11 cellular contexts compared by ENCODE assay signal in the genomic region with DNA sequence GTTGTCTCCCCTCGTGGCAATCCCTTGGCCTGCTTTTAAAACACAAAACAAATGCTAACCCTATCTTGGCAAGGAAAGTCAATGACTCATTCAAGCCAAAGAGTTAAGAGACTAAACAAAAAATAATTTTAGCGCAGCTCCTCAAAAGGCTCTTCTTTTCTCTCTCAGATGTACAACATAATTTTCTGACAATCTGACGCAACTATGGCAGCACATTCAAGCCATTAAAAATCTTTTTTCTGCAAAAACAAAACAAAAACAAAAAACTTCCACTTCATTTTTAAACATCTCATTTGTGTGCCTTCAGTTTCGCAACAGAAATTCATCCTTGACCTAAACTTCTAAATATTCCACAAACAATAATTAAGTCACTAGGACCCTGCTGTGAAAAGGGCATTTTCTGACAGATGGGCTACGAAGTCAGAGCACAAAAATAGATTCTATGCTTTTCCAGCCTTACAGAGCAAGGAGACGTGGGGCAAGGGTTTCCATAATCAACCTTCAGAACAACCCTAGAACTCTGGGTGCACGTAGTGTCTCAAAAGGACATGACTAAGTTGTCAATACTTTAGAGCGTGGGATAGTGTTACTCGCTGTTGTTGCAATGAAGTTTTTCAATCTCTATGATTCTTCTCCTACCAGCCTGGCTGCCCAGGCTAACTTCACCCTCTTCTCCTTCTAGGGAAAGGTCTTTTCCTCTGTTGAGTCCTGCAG.
DNase-seq lines count a peak whose midpoint lies in the region; ATAC-seq, FAIRE-seq and TF ChIP-seq lines count a peak whose summit lies in the region.
"Had no signal": no experiment of that assay in that cellular context is flagged by ENCODE, and none has a peak within 500 bp of the region (broad histone marks: within the 10 kb centered on the region; RNA-seq: fewer than 3 reads in every experiment).

No MANE protein-coding gene starts in this region.

- H3K9me3 ChIP-seq in endodermal cell (ENCODE audit: control insufficient read depth, low read length) (no peaks in the 10 kb centered on the region), BE2C (no peaks in the 10 kb centered on the region)

- TF ChIP-seq CTCF in fibroblast of pulmonary artery (IDR thresholded peaks at IDR 0.05; ENCODE audit: low read length, missing control alignments) (no peak), endodermal cell (conservative IDR thresholded peaks at IDR 0.05) (no peak), BE2C (IDR thresholded peaks at IDR 0.05; ENCODE audit: low read depth, low read length) (no peak)

- no peak overlapping the region for H3K4me3 Mint-ChIP-seq in endodermal cell

- no peak overlapping the region for H3K4me3 ChIP-seq in fibroblast of pulmonary artery (replicated peaks; ENCODE audit: low read depth, low read length)
- no peak overlapping the region for H3K4me3 ChIP-seq in skeletal muscle cell (ENCODE audit: low read depth, low read length)
- H3K4me3 ChIP-seq in endodermal cell (ENCODE audit: low read length) = no peak overlapping the region
- no peak overlapping the region for H3K4me3 ChIP-seq in BE2C (ENCODE audit: low read depth, low read length)

- ATAC-seq in SK-N-SH treated with all-trans-retinoic acid at 6 μM for 48 hours = 0 out of 3 replicates have a peak, but pooled peaks have one; percentile 13
- ATAC-seq in HG03565 (IDR thresholded peaks at IDR 0.05; ENCODE audit: unreplicated experiment) = no peak
- no peak for ATAC-seq in HG02885 (IDR thresholded peaks at IDR 0.05; ENCODE audit: poor library complexity, unreplicated experiment)

- H3K4me1 ChIP-seq in endodermal cell (ENCODE audit: control insufficient read depth, insufficient read depth, low read length) = no peaks in the 10 kb centered on the region
- no peaks in the 10 kb centered on the region for H3K4me1 ChIP-seq in BE2C

- H3K36me3 Mint-ChIP-seq in endodermal cell (ENCODE audit: low read depth) = no peaks in the 10 kb centered on the region

- no peaks in the 10 kb centered on the region for H3K27me3 ChIP-seq in endodermal cell (ENCODE audit: control insufficient read depth, insufficient read depth, low read length, poor library complexity, severe bottlenecking)
- no peaks in the 10 kb centered on the region for H3K27me3 ChIP-seq in BE2C

- no peak overlapping the region for H3K9ac ChIP-seq in endodermal cell (ENCODE audit: extremely low read depth, low read length, poor library complexity, severe bottlenecking)
- H3K9ac ChIP-seq: KMS-11 had no signal

- DNase-seq in GM12892 (ENCODE audit: insufficient read length) (no peak), fibroblast of pulmonary artery (ENCODE audit: low read depth) (peak; percentile 77), skeletal muscle cell (ENCODE audit: low read depth) (peak; percentile 76), endodermal cell (no peak), BE2C (no peak)
- DNase-seq: activated CD4-positive, alpha-beta T cell treated with anti-CD3 and anti-CD28 coated beads for 1 hour; amygdala had no signal

- FAIRE-seq in GM12892 (lab: Jason Lieb, UNC) = peak; percentile 70

- H3K9me3 Mint-ChIP-seq in endodermal cell = no peaks in the 10 kb centered on the region

- TF ChIP-seq POLR2A in GM12892 (IDR thresholded peaks at IDR 0.05; ENCODE audit: low read depth, low read length) = no peak

- H3K4me1 Mint-ChIP-seq in endodermal cell = peaks cover 12% of the 10 kb centered on the region

- WGBS in endodermal cell (ENCODE audit: insufficient coverage in 1 of 2, insufficient read length in 1 of 2), 2 experiments = 90 to 92% methylated on average over 9 of the region's 9 CpGs

- H3K27ac ChIP-seq in endodermal cell (ENCODE audit: low read depth, low read length) = no peak overlapping the region
- H3K27ac ChIP-seq: KMS-11 had no signal

- H3K36me3 ChIP-seq in endodermal cell (ENCODE audit: control insufficient read depth, insufficient read depth, low read length) (no peaks in the 10 kb centered on the region), BE2C (no peaks in the 10 kb centered on the region)

- no peak overlapping the region for H3K27ac Mint-ChIP-seq in endodermal cell

- H3K27me3 Mint-ChIP-seq in endodermal cell (ENCODE audit: insufficient read depth) = no peaks in the 10 kb centered on the region

TF ChIP-seq in SK-N-SH treated with all-trans-retinoic acid at 6 μM for 48 hours, 23 proteins besides CTCF, POLR2A, EP300 and RAD21:
- TF ChIP-seq ZNF70 (CRISPR knock-in tag; IDR thresholded peaks at IDR 0.05) = no peak
- no peak for TF ChIP-seq ZNF8 (CRISPR knock-in tag; IDR thresholded peaks at IDR 0.05)
- no peak for TF ChIP-seq ZNF565 (CRISPR knock-in tag; conservative IDR thresholded peaks at IDR 0.05; ENCODE audit: low read depth)
- TF ChIP-seq TCF4 (CRISPR knock-in tag; IDR thresholded peaks at IDR 0.05; ENCODE audit: borderline replicate concordance) = no peak
- TF ChIP-seq PPARA (CRISPR knock-in tag; IDR thresholded peaks at IDR 0.05; ENCODE audit: borderline replicate concordance) = no peak
- TF ChIP-seq, protein P1, sequence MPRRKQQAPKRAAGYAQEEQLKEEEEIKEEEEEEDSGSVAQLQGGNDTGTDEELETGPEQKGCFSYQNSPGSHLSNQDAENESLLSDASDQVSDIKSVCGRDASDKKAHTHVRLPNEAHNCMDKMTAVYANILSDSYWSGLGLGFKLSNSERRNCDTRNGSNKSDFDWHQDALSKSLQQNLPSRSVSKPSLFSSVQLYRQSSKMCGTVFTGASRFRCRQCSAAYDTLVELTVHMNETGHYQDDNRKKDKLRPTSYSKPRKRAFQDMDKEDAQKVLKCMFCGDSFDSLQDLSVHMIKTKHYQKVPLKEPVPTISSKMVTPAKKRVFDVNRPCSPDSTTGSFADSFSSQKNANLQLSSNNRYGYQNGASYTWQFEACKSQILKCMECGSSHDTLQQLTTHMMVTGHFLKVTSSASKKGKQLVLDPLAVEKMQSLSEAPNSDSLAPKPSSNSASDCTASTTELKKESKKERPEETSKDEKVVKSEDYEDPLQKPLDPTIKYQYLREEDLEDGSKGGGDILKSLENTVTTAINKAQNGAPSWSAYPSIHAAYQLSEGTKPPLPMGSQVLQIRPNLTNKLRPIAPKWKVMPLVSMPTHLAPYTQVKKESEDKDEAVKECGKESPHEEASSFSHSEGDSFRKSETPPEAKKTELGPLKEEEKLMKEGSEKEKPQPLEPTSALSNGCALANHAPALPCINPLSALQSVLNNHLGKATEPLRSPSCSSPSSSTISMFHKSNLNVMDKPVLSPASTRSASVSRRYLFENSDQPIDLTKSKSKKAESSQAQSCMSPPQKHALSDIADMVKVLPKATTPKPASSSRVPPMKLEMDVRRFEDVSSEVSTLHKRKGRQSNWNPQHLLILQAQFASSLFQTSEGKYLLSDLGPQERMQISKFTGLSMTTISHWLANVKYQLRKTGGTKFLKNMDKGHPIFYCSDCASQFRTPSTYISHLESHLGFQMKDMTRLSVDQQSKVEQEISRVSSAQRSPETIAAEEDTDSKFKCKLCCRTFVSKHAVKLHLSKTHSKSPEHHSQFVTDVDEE (CRISPR knock-in tag; IDR thresholded peaks at IDR 0.05) = no peak
- TF ChIP-seq GLIS3 (CRISPR knock-in tag; IDR thresholded peaks at IDR 0.05) = no peak
- no peak for TF ChIP-seq CSDC2 (CRISPR knock-in tag; IDR thresholded peaks at IDR 0.05)
- TF ChIP-seq ZFP3 (CRISPR knock-in tag; IDR thresholded peaks at IDR 0.05) = no peak
- TF ChIP-seq ESRRG (CRISPR knock-in tag; IDR thresholded peaks at IDR 0.05) = no peak
- TF ChIP-seq, protein P2, sequence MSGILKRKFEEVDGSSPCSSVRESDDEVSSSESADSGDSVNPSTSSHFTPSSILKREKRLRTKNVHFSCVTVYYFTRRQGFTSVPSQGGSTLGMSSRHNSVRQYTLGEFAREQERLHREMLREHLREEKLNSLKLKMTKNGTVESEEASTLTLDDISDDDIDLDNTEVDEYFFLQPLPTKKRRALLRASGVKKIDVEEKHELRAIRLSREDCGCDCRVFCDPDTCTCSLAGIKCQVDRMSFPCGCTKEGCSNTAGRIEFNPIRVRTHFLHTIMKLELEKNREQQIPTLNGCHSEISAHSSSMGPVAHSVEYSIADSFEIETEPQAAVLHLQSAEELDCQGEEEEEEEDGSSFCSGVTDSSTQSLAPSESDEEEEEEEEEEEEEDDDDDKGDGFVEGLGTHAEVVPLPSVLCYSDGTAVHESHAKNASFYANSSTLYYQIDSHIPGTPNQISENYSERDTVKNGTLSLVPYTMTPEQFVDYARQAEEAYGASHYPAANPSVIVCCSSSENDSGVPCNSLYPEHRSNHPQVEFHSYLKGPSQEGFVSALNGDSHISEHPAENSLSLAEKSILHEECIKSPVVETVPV (CRISPR knock-in tag; IDR thresholded peaks at IDR 0.05) = no peak
- no peak for TF ChIP-seq OSR1 (CRISPR knock-in tag; IDR thresholded peaks at IDR 0.05)
- TF ChIP-seq TOX (CRISPR knock-in tag; IDR thresholded peaks at IDR 0.05; ENCODE audit: borderline replicate concordance) = no peak
- TF ChIP-seq, protein P3, sequence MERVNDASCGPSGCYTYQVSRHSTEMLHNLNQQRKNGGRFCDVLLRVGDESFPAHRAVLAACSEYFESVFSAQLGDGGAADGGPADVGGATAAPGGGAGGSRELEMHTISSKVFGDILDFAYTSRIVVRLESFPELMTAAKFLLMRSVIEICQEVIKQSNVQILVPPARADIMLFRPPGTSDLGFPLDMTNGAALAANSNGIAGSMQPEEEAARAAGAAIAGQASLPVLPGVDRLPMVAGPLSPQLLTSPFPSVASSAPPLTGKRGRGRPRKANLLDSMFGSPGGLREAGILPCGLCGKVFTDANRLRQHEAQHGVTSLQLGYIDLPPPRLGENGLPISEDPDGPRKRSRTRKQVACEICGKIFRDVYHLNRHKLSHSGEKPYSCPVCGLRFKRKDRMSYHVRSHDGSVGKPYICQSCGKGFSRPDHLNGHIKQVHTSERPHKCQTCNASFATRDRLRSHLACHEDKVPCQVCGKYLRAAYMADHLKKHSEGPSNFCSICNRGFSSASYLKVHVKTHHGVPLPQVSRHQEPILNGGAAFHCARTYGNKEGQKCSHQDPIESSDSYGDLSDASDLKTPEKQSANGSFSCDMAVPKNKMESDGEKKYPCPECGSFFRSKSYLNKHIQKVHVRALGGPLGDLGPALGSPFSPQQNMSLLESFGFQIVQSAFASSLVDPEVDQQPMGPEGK (CRISPR knock-in tag; IDR thresholded peaks at IDR 0.05; ENCODE audit: borderline replicate concordance) = no peak
- no peak for TF ChIP-seq ZFP30 (CRISPR knock-in tag; IDR thresholded peaks at IDR 0.05)
- no peak for TF ChIP-seq ISL1 (CRISPR knock-in tag; IDR thresholded peaks at IDR 0.05)
- no peak for TF ChIP-seq SNAI2 (CRISPR knock-in tag; IDR thresholded peaks at IDR 0.05)

Comparison
In these comparisons a context has a peak if more than half of its experiments do, and no peak if none do; other contexts are left out.
1. DNase-seq: peak in fibroblast of pulmonary artery (single experiment) and skeletal muscle cell (single experiment); none in GM12892 (single experiment), endodermal cell (single experiment) and BE2C (single experiment).